8 cellular contexts compared by ENCODE assay signal in the genomic region with DNA sequence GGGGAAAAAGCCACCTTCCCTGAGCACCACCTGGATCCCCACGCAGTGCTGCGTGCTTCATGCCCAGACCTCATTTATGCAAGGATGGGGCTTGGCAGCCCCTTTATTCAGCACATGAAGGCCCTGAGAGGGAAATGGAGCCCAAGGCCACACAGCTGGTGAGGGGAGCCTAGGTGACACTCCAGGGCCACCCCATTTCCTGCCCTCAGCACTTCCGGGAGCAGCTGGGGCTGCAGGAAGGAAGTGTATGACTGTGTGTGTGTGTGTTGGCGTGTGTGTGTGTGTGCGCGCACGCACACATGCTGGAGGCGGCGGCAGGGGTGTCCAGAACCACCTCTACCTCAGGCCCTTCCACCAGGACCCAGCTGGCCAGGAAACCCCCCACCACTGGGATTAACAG. TPM values are rescaled to one million over a fixed set of nuclear protein-coding genes. Genes with fewer than 3 reads are reported as not detected.
DNase-seq lines count a peak whose midpoint lies in the region; ATAC-seq and TF ChIP-seq lines count a peak whose summit lies in the region.
"Not testable (repeated sequence)": the region's sequence is repeated elsewhere in the genome, so short reads cannot be mapped to it uniquely, and the experiment has no call there.

No MANE protein-coding gene starts in this region.

- intact Hi-C loops in sciatic nerve (cut with DNase I), result not testable (repeated sequence)

- peak; percentile 45 for ATAC-seq in GM21390 (IDR thresholded peaks at IDR 0.05; ENCODE audit: unreplicated experiment)
- peak; percentile 27 for ATAC-seq in HG03442 (IDR thresholded peaks at IDR 0.05; ENCODE audit: unreplicated experiment)
- ATAC-seq in effector memory CD8-positive, alpha-beta T cell (replicated peaks), result peak; percentile 98
- ATAC-seq in sciatic nerve, result not testable (repeated sequence)
- peak; percentile 80 for ATAC-seq in stimulated activated effector memory CD8-positive, alpha-beta T cell treated with anti-CD3 and anti-CD28 coated beads, Interleukin-12 subunit alpha, Interleukin-12 subunit beta, amount 100 ng/mL, for 72 hours

- not testable (repeated sequence) for H3K4me3 ChIP-seq in GM12865 (ENCODE audit: low read depth, low read length)

- H3K9me3 Mint-ChIP-seq in T-helper 1 cell treated with Interleukin-12 subunit alpha and Interleukin-12 subunit beta and Interleukin-4 antibody, amounts not matched to agents 30 μg/mL and 1 μg/mL, for 36 hours; activated T-cell treated with anti-CD3 and anti-CD28 coated beads, Interleukin-2, amount 50 U/mL, for 24 hours; effector memory CD8-positive, alpha-beta T cell; stimulated activated effector memory CD8-positive, alpha-beta T cell treated with anti-CD3 and anti-CD28 coated beads, Interleukin-12 subunit alpha, Interleukin-12 subunit beta, amount 100 ng/mL, for 72 hours: not testable (repeated sequence)

- not testable (repeated sequence) for TF ChIP-seq CTCF in GM12865 (IDR thresholded peaks at IDR 0.05; ENCODE audit: insufficient read depth, low read depth, low read length, missing control alignments)

- not testable (repeated sequence) for H3K4me3 Mint-ChIP-seq in T-helper 1 cell treated with Interleukin-12 subunit alpha and Interleukin-12 subunit beta and Interleukin-4 antibody, amounts not matched to agents 30 μg/mL and 1 μg/mL, for 36 hours
- H3K4me3 Mint-ChIP-seq in activated T-cell treated with anti-CD3 and anti-CD28 coated beads, Interleukin-2, amount 50 U/mL, for 24 hours, result peak overlapping the region; percentile 46
- H3K4me3 Mint-ChIP-seq in effector memory CD8-positive, alpha-beta T cell, result peak overlapping the region; percentile 68 to 72
- peak overlapping the region; percentile 48 for H3K4me3 Mint-ChIP-seq in stimulated activated effector memory CD8-positive, alpha-beta T cell treated with anti-CD3 and anti-CD28 coated beads, Interleukin-12 subunit alpha, Interleukin-12 subunit beta, amount 100 ng/mL, for 72 hours

- H3K27ac Mint-ChIP-seq in T-helper 1 cell treated with Interleukin-12 subunit alpha and Interleukin-12 subunit beta and Interleukin-4 antibody, amounts not matched to agents 30 μg/mL and 1 μg/mL, for 36 hours, result peak overlapping the region; percentile 86
- peak overlapping the region; percentile 94 for H3K27ac Mint-ChIP-seq in activated T-cell treated with anti-CD3 and anti-CD28 coated beads, Interleukin-2, amount 50 U/mL, for 24 hours
- H3K27ac Mint-ChIP-seq in effector memory CD8-positive, alpha-beta T cell, result peak overlapping the region; percentile 90 to 91
- H3K27ac Mint-ChIP-seq in stimulated activated effector memory CD8-positive, alpha-beta T cell treated with anti-CD3 and anti-CD28 coated beads, Interleukin-12 subunit alpha, Interleukin-12 subunit beta, amount 100 ng/mL, for 72 hours, result peak overlapping the region; percentile 95

- DNase-seq in GM12865 (ENCODE audit: low read depth) (peak; percentile 94), sciatic nerve (ENCODE audit: low spot score) (peak; percentile 42)
- DNase-seq in activated T-cell treated with anti-CD3 and anti-CD28 coated beads, Interleukin-2, amount 50 U/mL, for 24 hours, result peak; percentile 81
- DNase-seq in effector memory CD8-positive, alpha-beta T cell, result peak; percentile 61 to 70 (median 61)
- DNase-seq in stimulated activated effector memory CD8-positive, alpha-beta T cell treated with anti-CD3 and anti-CD28 coated beads, Interleukin-12 subunit alpha, Interleukin-12 subunit beta, amount 100 ng/mL, for 72 hours (ENCODE audit: low spot score in 2 of 2), result peak; percentile 17 to 78

- peaks cover 19% of the 10 kb centered on the region for H3K4me1 Mint-ChIP-seq in T-helper 1 cell treated with Interleukin-12 subunit alpha and Interleukin-12 subunit beta and Interleukin-4 antibody, amounts not matched to agents 30 μg/mL and 1 μg/mL, for 36 hours (ENCODE audit: low read depth)
- H3K4me1 Mint-ChIP-seq in activated T-cell treated with anti-CD3 and anti-CD28 coated beads, Interleukin-2, amount 50 U/mL, for 24 hours (ENCODE audit: low read depth), result peaks cover 32% of the 10 kb centered on the region
- peaks cover 19 to 26% of the 10 kb centered on the region in 2 donors for H3K4me1 Mint-ChIP-seq in effector memory CD8-positive, alpha-beta T cell (ENCODE audit: low read depth in 2 of 2)
- peaks cover 33% of the 10 kb centered on the region for H3K4me1 Mint-ChIP-seq in stimulated activated effector memory CD8-positive, alpha-beta T cell treated with anti-CD3 and anti-CD28 coated beads, Interleukin-12 subunit alpha, Interleukin-12 subunit beta, amount 100 ng/mL, for 72 hours

- H3K27me3 Mint-ChIP-seq in T-helper 1 cell treated with Interleukin-12 subunit alpha and Interleukin-12 subunit beta and Interleukin-4 antibody, amounts not matched to agents 30 μg/mL and 1 μg/mL, for 36 hours (ENCODE audit: low read depth); activated T-cell treated with anti-CD3 and anti-CD28 coated beads, Interleukin-2, amount 50 U/mL, for 24 hours; effector memory CD8-positive, alpha-beta T cell: not testable (repeated sequence)

- H3K36me3 Mint-ChIP-seq in T-helper 1 cell treated with Interleukin-12 subunit alpha and Interleukin-12 subunit beta and Interleukin-4 antibody, amounts not matched to agents 30 μg/mL and 1 μg/mL, for 36 hours (ENCODE audit: low read depth); activated T-cell treated with anti-CD3 and anti-CD28 coated beads, Interleukin-2, amount 50 U/mL, for 24 hours (ENCODE audit: low read depth); effector memory CD8-positive, alpha-beta T cell (ENCODE audit: insufficient read depth); stimulated activated effector memory CD8-positive, alpha-beta T cell treated with anti-CD3 and anti-CD28 coated beads, Interleukin-12 subunit alpha, Interleukin-12 subunit beta, amount 100 ng/mL, for 72 hours: not testable (repeated sequence)

RNA-seq across cellular contexts. Expression of gene ADAMTS7, which starts 49.8 kb away (rescaled TPM):
- total RNA-seq in sciatic nerve, result 16.6 TPM

Comparison
In these comparisons a context has a peak if more than half of its experiments do, and no peak if none do; other contexts are left out.
1. DNase-seq: peak in every context shown above with its lines; median percentile 94 in GM12865; 81 in activated T-cell treated with anti-CD3 and anti-CD28 coated beads, Interleukin-2, amount 50 U/mL, for 24 hours; 61 in effector memory CD8-positive, alpha-beta T cell; 48 in stimulated activated effector memory CD8-positive, alpha-beta T cell treated with anti-CD3 and anti-CD28 coated beads, Interleukin-12 subunit alpha, Interleukin-12 subunit beta, amount 100 ng/mL, for 72 hours; 42 in sciatic nerve.